8 cellular contexts compared by ENCODE assay signal in the genomic region with DNA sequence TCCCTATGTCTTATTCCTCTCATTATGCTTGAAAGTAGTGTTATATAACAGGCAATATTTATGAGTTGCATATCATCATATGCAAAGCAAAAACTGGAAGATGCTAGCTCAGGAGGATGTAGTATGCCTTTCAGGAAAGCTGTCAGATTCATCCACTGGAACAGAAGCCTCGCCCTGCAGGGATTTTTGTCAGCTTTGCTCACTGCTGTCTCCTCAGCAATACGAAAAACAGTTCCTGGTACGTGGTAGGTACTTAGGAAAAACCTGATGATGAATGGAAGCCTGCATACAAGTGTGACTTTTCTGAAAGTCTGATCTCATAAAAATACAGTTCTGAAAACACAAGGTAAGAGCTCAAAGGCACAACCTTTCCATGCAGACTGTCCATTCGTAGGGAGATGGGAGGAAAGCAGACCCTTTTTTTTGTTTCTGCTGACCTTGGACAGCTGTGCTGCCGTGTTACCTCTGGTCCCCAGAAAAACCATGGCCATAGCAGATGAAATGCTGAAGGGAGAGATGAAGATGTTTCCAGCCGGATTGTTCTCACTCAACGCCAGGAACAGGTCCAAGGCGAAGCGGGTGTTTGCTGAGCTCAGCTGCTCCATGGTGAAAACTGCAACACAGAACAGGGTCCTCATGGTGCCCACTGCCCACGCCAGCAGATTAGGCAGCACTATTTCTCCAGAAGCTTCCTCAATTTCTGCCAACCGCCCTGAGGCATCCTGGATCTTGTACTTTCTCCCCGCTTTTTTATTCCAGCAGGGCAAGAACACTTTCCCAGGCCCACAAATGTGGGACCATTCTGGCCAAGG. TPM values are rescaled to one million over a fixed set of nuclear protein-coding genes. Genes with fewer than 3 reads are reported as not detected.
DNase-seq lines count a peak whose midpoint lies in the region; ATAC-seq and TF ChIP-seq lines count a peak whose summit lies in the region.

No MANE protein-coding gene starts in this region.

- H3K27ac Mint-ChIP-seq in activated T-helper 1 cell treated with anti-CD3 and anti-CD28 coated beads, Interleukin-12 subunit alpha, Interleukin-12 subunit beta, Interleukin-2, Interleukin-4 antibody, amounts not matched to agents 30 ng/mL and 10 ng/mL and 1 ng/mL, durations not matched to agents 14 hours and 24 hours and 36 hours = peak overlapping the region; percentile 81

- H3K9me3 ChIP-seq in HCT116 (ENCODE audit: control insufficient read depth in 1 of 2, insufficient read depth in 1 of 2, low read depth in 1 of 2, low read length in 2 of 2) (no peaks in the 10 kb centered on the region), left ventricle myocardium inferior (replicated peaks) (no peaks in the 10 kb centered on the region)

- H3K4me3 Mint-ChIP-seq in activated T-helper 1 cell treated with anti-CD3 and anti-CD28 coated beads, Interleukin-12 subunit alpha, Interleukin-12 subunit beta, Interleukin-2, Interleukin-4 antibody, amounts not matched to agents 30 ng/mL and 10 ng/mL and 1 ng/mL, durations not matched to agents 14 hours and 24 hours and 36 hours = peak overlapping the region; percentile 96

- H3K4me1 Mint-ChIP-seq in activated T-helper 1 cell treated with anti-CD3 and anti-CD28 coated beads, Interleukin-12 subunit alpha, Interleukin-12 subunit beta, Interleukin-2, Interleukin-4 antibody, amounts not matched to agents 30 ng/mL and 10 ng/mL and 1 ng/mL, durations not matched to agents 14 hours and 24 hours and 36 hours (ENCODE audit: low read depth) = peaks cover 69% of the 10 kb centered on the region

- peaks cover 45% of the 10 kb centered on the region for H3K36me3 Mint-ChIP-seq in activated T-helper 1 cell treated with anti-CD3 and anti-CD28 coated beads, Interleukin-12 subunit alpha, Interleukin-12 subunit beta, Interleukin-2, Interleukin-4 antibody, amounts not matched to agents 30 ng/mL and 10 ng/mL and 1 ng/mL, durations not matched to agents 14 hours and 24 hours and 36 hours (ENCODE audit: low read depth)

- H3K27me3 ChIP-seq in HCT116 (ENCODE audit: insufficient read depth, low read length) (no peaks in the 10 kb centered on the region), left ventricle myocardium inferior (ENCODE audit: low read depth) (no peaks in the 10 kb centered on the region)

- POLR2A ChIA-PET in HCT116 (lab: Charles Lee) = interaction anchor here (1.4 to 2.3 kb wide), 8 partner anchors 8 to 149 kb away, joined by 3 to 22 read pairs (median 6); no protein-coding TSS in a partner anchor

- H3K4me3 ChIP-seq in HCT116 (replicated peaks in 1 of 2; ENCODE audit: low read depth in 1 of 2, low read length in 2 of 2) (peak overlapping the region; percentile 70 to 71), left ventricle myocardium inferior (peak overlapping the region; percentile 73), skin epidermis (peak overlapping the region; percentile 42 to 66 (median 57))

- no peak for DNase-seq in HCT116 (ENCODE audit: low read depth, low spot score)
- DNase-seq in activated T-helper 1 cell treated with anti-CD3 and anti-CD28 coated beads, Interleukin-12 subunit alpha, Interleukin-12 subunit beta, Interleukin-2, Interleukin-4 antibody, amounts not matched to agents 30 ng/mL and 10 ng/mL and 1 ng/mL, durations not matched to agents 14 hours and 24 hours and 36 hours (ENCODE audit: low spot score) = no peak
- no peak for DNase-seq in left ventricle myocardium inferior
- DNase-seq in stimulated activated CD4-positive, alpha-beta T cell treated with anti-CD3 and anti-CD28 coated beads, Interleukin-4, amount 100 ng/mL, for 4 hours = no peak
- DNase-seq in SK-N-DZ (ENCODE audit: low spot score) = no peak

- no peak for TF ChIP-seq RAD21 in HCT116 (IDR thresholded peaks at IDR 0.05; ENCODE audit: low read depth)

- RAD21 ChIA-PET in HCT116 (lab: Charles Lee; ENCODE audit: low non-redundant PET in 1 of 2, low total read pairs in 2 of 2, uncharacterized antibody in 2 of 2, unreplicated experiment in 2 of 2) = interaction anchor here in 1 of 2 experiments (1.1 kb wide), 1 partner anchor 49 kb away, joined by 3 read pairs; no protein-coding TSS in a partner anchor

- no peak for ATAC-seq in HCT116
- ATAC-seq in GM21723 (IDR thresholded peaks at IDR 0.05; ENCODE audit: unreplicated experiment) = no peak
- ATAC-seq in HG02678 (IDR thresholded peaks at IDR 0.05; ENCODE audit: unreplicated experiment) = no peak

- H3K36me3 ChIP-seq in HCT116 (ENCODE audit: control insufficient read depth in 1 of 2, insufficient read depth in 2 of 2, low read length in 2 of 2) = peaks cover 7 to 13% of the 10 kb centered on the region in 2 experiments; a peak in 2 of 4 replicates
- peaks cover 40% of the 10 kb centered on the region for H3K36me3 ChIP-seq in left ventricle myocardium inferior

- H3K79me2 ChIP-seq in HCT116 (ENCODE audit: insufficient read depth, low read length) = peaks cover 10% of the 10 kb centered on the region; the same call in 1 of the 2 replicates

- H3K27ac ChIP-seq in HCT116 (ENCODE audit: low read depth, low read length) (peak overlapping the region; percentile 64), left ventricle myocardium inferior (replicated peaks) (peak overlapping the region; percentile 98), skin epidermis (peak overlapping the region; percentile 88 to 99 (median 97))

- TSS peak; percentile 44 for BruUV-seq in HCT116 (replicated peaks; lab: Mats Ljungman, UMichigan)

- no peaks in the 10 kb centered on the region for H3K27me3 Mint-ChIP-seq in activated T-helper 1 cell treated with anti-CD3 and anti-CD28 coated beads, Interleukin-12 subunit alpha, Interleukin-12 subunit beta, Interleukin-2, Interleukin-4 antibody, amounts not matched to agents 30 ng/mL and 10 ng/mL and 1 ng/mL, durations not matched to agents 14 hours and 24 hours and 36 hours (ENCODE audit: insufficient read depth)

- H3K9ac ChIP-seq in HCT116 (ENCODE audit: low read length) = peak overlapping the region; percentile 73

- intact Hi-C loops in HCT116 (cut with micrococcal nuclease) (loop anchor here (1.0 kb wide), 1 partner anchor 49 kb away; no protein-coding TSS in a partner anchor), left ventricle myocardium inferior (cut with micrococcal nuclease) (no loop called here)
- intact Hi-C loops in activated T-helper 1 cell treated with anti-CD3 and anti-CD28 coated beads, Interleukin-12 subunit alpha, Interleukin-12 subunit beta, Interleukin-2, Interleukin-4 antibody, amounts not matched to agents 30 ng/mL and 10 ng/mL and 1 ng/mL, durations not matched to agents 14 hours and 24 hours and 36 hours (cut with micrococcal nuclease) = loop anchor here (2.0 to 10.0 kb wide), 2 partner anchors 279 to 595 kb away; a partner anchor contains a TSS

- H3K9me3 Mint-ChIP-seq in activated T-helper 1 cell treated with anti-CD3 and anti-CD28 coated beads, Interleukin-12 subunit alpha, Interleukin-12 subunit beta, Interleukin-2, Interleukin-4 antibody, amounts not matched to agents 30 ng/mL and 10 ng/mL and 1 ng/mL, durations not matched to agents 14 hours and 24 hours and 36 hours = no peaks in the 10 kb centered on the region

- TF ChIP-seq CTCF in HCT116 (IDR thresholded peaks at IDR 0.05 in 2 of 3, conservative IDR thresholded peaks at IDR 0.05 in 1 of 3; ENCODE audit: borderline replicate concordance in 1 of 3, insufficient read depth in 1 of 3, low read depth in 2 of 3, low read length in 2 of 3) (no peak), left ventricle myocardium inferior (IDR thresholded peaks at IDR 0.05; ENCODE audit: borderline replicate concordance) (no peak)

- CTCF ChIA-PET in HCT116 (lab: Charles Lee) = interaction anchor here (1.6 kb wide), 1 partner anchor 49 kb away, joined by 4 read pairs; no protein-coding TSS in a partner anchor

- H3K9me2 ChIP-seq in HCT116 (ENCODE audit: insufficient read depth) = no peaks in the 10 kb centered on the region

- TF ChIP-seq POLR2A in HCT116 (IDR thresholded peaks at IDR 0.05; ENCODE audit: borderline replicate concordance, extremely low read depth, insufficient read depth, insufficient read length) = no peak

- no peak overlapping the region for H2AFZ ChIP-seq in HCT116 (ENCODE audit: low read depth, low read length, poor library complexity, severe bottlenecking)

- H3K4me1 ChIP-seq in HCT116 (ENCODE audit: control insufficient read depth in 1 of 2, insufficient read depth in 2 of 2, low read length in 2 of 2) (peaks cover 50 to 67% of the 10 kb centered on the region in 2 experiments), left ventricle myocardium inferior (peaks cover 51% of the 10 kb centered on the region)

- H3K4me2 ChIP-seq in HCT116 (ENCODE audit: low read length) = peak overlapping the region; percentile 96

- no peaks in the 10 kb centered on the region for H4K20me1 ChIP-seq in HCT116 (ENCODE audit: insufficient read depth)

TF ChIP-seq in HCT116, 20 proteins besides CTCF, POLR2A, EP300 and RAD21:
- TF ChIP-seq POLR2AphosphoS5 (IDR thresholded peaks at IDR 0.05; ENCODE audit: low read depth, low read length) (peak; percentile 29; the same call in 1 of the 2 replicates), TCF7L2 (IDR thresholded peaks at IDR 0.05; ENCODE audit: borderline replicate concordance, extremely low read depth, insufficient read depth, insufficient read length) (no peak)

RNA-seq across cellular contexts. Expression of a gene that starts 1.5 kb away (rescaled TPM):
- total RNA-seq in HCT116 (2021; ENCODE audit: unreplicated experiment) (73.2 TPM), left ventricle myocardium inferior (23.4 TPM)
- 71.4 and 74.9 TPM in 2 replicates for polyA plus RNA-seq in HCT116 (2012)
- 79.5 and 80.1 TPM in 2 replicates for total RNA-seq in activated T-helper 1 cell treated with anti-CD3 and anti-CD28 coated beads, Interleukin-12 subunit alpha, Interleukin-12 subunit beta, Interleukin-2, Interleukin-4 antibody, amounts not matched to agents 30 ng/mL and 10 ng/mL and 1 ng/mL, durations not matched to agents 14 hours and 24 hours and 36 hours
- 13.6 and 22.3 TPM in 2 replicates for polyA plus RNA-seq in SK-N-DZ (2014; cell fraction: cytosol; rRNA removed)
- polyA plus RNA-seq in SK-N-DZ (2014; cell fraction: nucleus; rRNA removed) = 8.4 and 12.0 TPM in 2 replicates
